Comparison of ENCODE assay signal across 7 cellular contexts in genomic region chr12:47426678-47427309, GRCh38.
DNase-seq lines count a peak whose midpoint lies in the region; ATAC-seq and TF ChIP-seq lines count a peak whose summit lies in the region.
"Not testable (repeated sequence)": the region's sequence is repeated elsewhere in the genome, so short reads cannot be mapped to it uniquely, and the experiment has no call there.

No MANE protein-coding gene starts in this region.

- peak overlapping the region; percentile 45 to 88 (median 73) for H3K4me3 Mint-ChIP-seq in T-cell
- H3K4me3 Mint-ChIP-seq in activated CD4-positive, alpha-beta T cell treated with anti-CD3 and anti-CD28 coated beads, Interleukin-2, amount 10 ng/mL, durations not matched to agents 24 days and 14 days = peak overlapping the region; percentile 45
- H3K4me3 Mint-ChIP-seq in activated T-cell treated with anti-CD3 and anti-CD28 coated beads, Interleukin-2, amount 50 U/mL, for 24 hours = peak overlapping the region; percentile 63
- not testable (repeated sequence) for H3K4me3 Mint-ChIP-seq in activated naive CD4-positive, alpha-beta T cell treated with anti-CD3 and anti-CD28 coated beads for 36 hours

- POLR2A ChIA-PET in T-cell (lab: Charles Lee) = not testable (repeated sequence)

- not testable (repeated sequence) for TF ChIP-seq CTCF in epithelial cell of esophagus (IDR thresholded peaks at IDR 0.05; ENCODE audit: insufficient read depth, low read depth, low read length, missing control alignments)

- H3K4me1 Mint-ChIP-seq in T-cell = peaks cover 14 to 43% (median 24%) of the 10 kb centered on the region in 3 donors
- H3K4me1 Mint-ChIP-seq in activated CD4-positive, alpha-beta T cell treated with anti-CD3 and anti-CD28 coated beads, Interleukin-2, amount 10 ng/mL, durations not matched to agents 24 days and 14 days = not testable (repeated sequence)
- peaks cover 23% of the 10 kb centered on the region for H3K4me1 Mint-ChIP-seq in activated T-cell treated with anti-CD3 and anti-CD28 coated beads, Interleukin-2, amount 50 U/mL, for 24 hours (ENCODE audit: low read depth)
- H3K4me1 Mint-ChIP-seq in activated naive CD4-positive, alpha-beta T cell treated with anti-CD3 and anti-CD28 coated beads for 36 hours (ENCODE audit: low read depth) = peaks cover 14% of the 10 kb centered on the region

- ATAC-seq in T-cell (replicated peaks in 1 of 4) = peak in 1 of 4 experiments; percentile 40

- H3K36me3 Mint-ChIP-seq in T-cell; activated CD4-positive, alpha-beta T cell treated with anti-CD3 and anti-CD28 coated beads, Interleukin-2, amount 10 ng/mL, durations not matched to agents 24 days and 14 days (ENCODE audit: low read depth); activated T-cell treated with anti-CD3 and anti-CD28 coated beads, Interleukin-2, amount 50 U/mL, for 24 hours (ENCODE audit: low read depth); activated naive CD4-positive, alpha-beta T cell treated with anti-CD3 and anti-CD28 coated beads for 36 hours (ENCODE audit: low read depth): not testable (repeated sequence)

- intact Hi-C loops in activated CD4-positive, alpha-beta T cell treated with anti-CD3 and anti-CD28 coated beads, Interleukin-2, amount 10 ng/mL, durations not matched to agents 24 days and 14 days (cut with micrococcal nuclease); activated naive CD4-positive, alpha-beta T cell treated with anti-CD3 and anti-CD28 coated beads for 36 hours (cut with micrococcal nuclease): not testable (repeated sequence)

- not testable (repeated sequence) for H3K27me3 Mint-ChIP-seq in T-cell; activated CD4-positive, alpha-beta T cell treated with anti-CD3 and anti-CD28 coated beads, Interleukin-2, amount 10 ng/mL, durations not matched to agents 24 days and 14 days; activated T-cell treated with anti-CD3 and anti-CD28 coated beads, Interleukin-2, amount 50 U/mL, for 24 hours; activated naive CD4-positive, alpha-beta T cell treated with anti-CD3 and anti-CD28 coated beads for 36 hours (ENCODE audit: low read depth)

- CTCF ChIA-PET in T-cell (lab: Charles Lee) = interaction anchor here in 1 of 2 donors (0.7 kb wide), 1 partner anchor 331 kb away, joined by 3 read pairs; no protein-coding TSS in a partner anchor
- CTCF ChIA-PET in activated naive CD4-positive, alpha-beta T cell treated with anti-CD3 and anti-CD28 coated beads for 36 hours (lab: Charles Lee) = interaction anchor here (0.7 to 1.0 kb wide), 2 partner anchors 394 to 512 kb away, joined by 3 to 5 read pairs; no protein-coding TSS in a partner anchor

- not testable (repeated sequence) for H3K4me3 ChIP-seq in epithelial cell of esophagus (ENCODE audit: low read length)

- peak overlapping the region; percentile 88 to 96 for H3K27ac Mint-ChIP-seq in T-cell
- peak overlapping the region; percentile 60 for H3K27ac Mint-ChIP-seq in activated CD4-positive, alpha-beta T cell treated with anti-CD3 and anti-CD28 coated beads, Interleukin-2, amount 10 ng/mL, durations not matched to agents 24 days and 14 days
- H3K27ac Mint-ChIP-seq in activated T-cell treated with anti-CD3 and anti-CD28 coated beads, Interleukin-2, amount 50 U/mL, for 24 hours = peak overlapping the region; percentile 64
- H3K27ac Mint-ChIP-seq in activated naive CD4-positive, alpha-beta T cell treated with anti-CD3 and anti-CD28 coated beads for 36 hours = peak overlapping the region; percentile 38

- DNase-seq in ELF-1 (ENCODE audit: low read depth, low spot score) (peak; percentile 15), T-cell (peak in 23 of 34 experiments; percentile 1 to 61 (median 29)), epithelial cell of esophagus (ENCODE audit: low read depth) (peak; percentile 21)
- DNase-seq in activated CD4-positive, alpha-beta T cell treated with anti-CD3 and anti-CD28 coated beads, Interleukin-2, amount 10 ng/mL, durations not matched to agents 24 days and 14 days; activated T-cell treated with anti-CD3 and anti-CD28 coated beads, Interleukin-2, amount 50 U/mL, for 24 hours; activated naive CD4-positive, alpha-beta T cell treated with anti-CD3 and anti-CD28 coated beads for 36 hours: not testable (repeated sequence)
- DNase-seq in stimulated activated CD8-positive, alpha-beta memory T cell treated with anti-CD3 and anti-CD28 coated beads, Interleukin-12 subunit alpha, Interleukin-12 subunit beta, amount 100 ng/mL, for 1 hour (ENCODE audit: low read depth) = peak; percentile 12

- not testable (repeated sequence) for H3K9me3 Mint-ChIP-seq in T-cell; activated naive CD4-positive, alpha-beta T cell treated with anti-CD3 and anti-CD28 coated beads for 36 hours
- H3K9me3 Mint-ChIP-seq in activated CD4-positive, alpha-beta T cell treated with anti-CD3 and anti-CD28 coated beads, Interleukin-2, amount 10 ng/mL, durations not matched to agents 24 days and 14 days = peaks cover 26% of the 10 kb centered on the region
- H3K9me3 Mint-ChIP-seq in activated T-cell treated with anti-CD3 and anti-CD28 coated beads, Interleukin-2, amount 50 U/mL, for 24 hours = peaks cover 10% of the 10 kb centered on the region

Comparison
In these comparisons a context has a peak if more than half of its experiments do, and no peak if none do; other contexts are left out.
1. H3K27ac Mint-ChIP-seq: peak in every context shown above with its lines; median percentile 92 in T-cell; 64 in activated T-cell treated with anti-CD3 and anti-CD28 coated beads, Interleukin-2, amount 50 U/mL, for 24 hours; 60 in activated CD4-positive, alpha-beta T cell treated with anti-CD3 and anti-CD28 coated beads, Interleukin-2, amount 10 ng/mL, durations not matched to agents 24 days and 14 days; 38 in activated naive CD4-positive, alpha-beta T cell treated with anti-CD3 and anti-CD28 coated beads for 36 hours.